Comparison of ENCODE assay signal across 13 cellular contexts in genomic region chr1:82299680-82300079, GRCh38.
DNase-seq lines count a peak whose midpoint lies in the region; TF ChIP-seq lines count a peak whose summit lies in the region.
"Had no signal": no experiment of that assay in that cellular context is flagged by ENCODE, and none has a peak within 500 bp of the region (broad histone marks: within the 10 kb centered on the region; RNA-seq: fewer than 3 reads in every experiment).

No MANE protein-coding gene starts in this region.

- no peaks in the 10 kb centered on the region for H3K79me2 ChIP-seq in trophoblast cell (ENCODE audit: control insufficient read depth, insufficient read depth, low read length, poor library complexity)

- H3K4me1 ChIP-seq in tibial artery (peaks cover 0 to 23% (median 0%) of the 10 kb centered on the region in 4 donors), trophoblast cell (ENCODE audit: control insufficient read depth in 1 of 2, insufficient read depth in 2 of 2, low read length in 2 of 2) (no peaks in the 10 kb centered on the region)
- H3K4me1 ChIP-seq: HAP-1 had no signal

- no peak overlapping the region for H2BK5ac ChIP-seq in trophoblast cell (ENCODE audit: low read depth, low read length, poor library complexity)

- H2BK12ac ChIP-seq in trophoblast cell (ENCODE audit: low read length), result no peak overlapping the region

- no peaks in the 10 kb centered on the region for H3K9me3 ChIP-seq in tibial artery
- no peaks in the 10 kb centered on the region for H3K9me3 ChIP-seq in trophoblast cell (ENCODE audit: insufficient read depth, low read depth, low read length)
- H3K9me3 ChIP-seq: HAP-1 had no signal

- no peaks in the 10 kb centered on the region for H3K27me3 Mint-ChIP-seq in osteocyte (ENCODE audit: unreplicated experiment)
- H3K27me3 Mint-ChIP-seq: B cell; CD4-positive, alpha-beta memory T cell had no signal

- H4K91ac ChIP-seq in trophoblast cell (ENCODE audit: low read depth, low read length), result no peak overlapping the region

- H3K23ac ChIP-seq in trophoblast cell (ENCODE audit: low read length), result no peak overlapping the region

- no peak overlapping the region for H3K9ac ChIP-seq in trophoblast cell (ENCODE audit: low read length)

- no peak overlapping the region for H2AK5ac ChIP-seq in trophoblast cell (ENCODE audit: low read length)

- H3K27ac Mint-ChIP-seq in osteocyte (ENCODE audit: unreplicated experiment), result no peak overlapping the region
- H3K27ac Mint-ChIP-seq: B cell; CD4-positive, alpha-beta memory T cell had no signal

- H3K14ac ChIP-seq in trophoblast cell (ENCODE audit: low read length), result no peak overlapping the region

- H3K4me3 Mint-ChIP-seq in osteocyte (ENCODE audit: unreplicated experiment), result no peak overlapping the region
- H3K4me3 Mint-ChIP-seq: B cell; CD4-positive, alpha-beta memory T cell had no signal

- DNase-seq in Ammon's horn (ENCODE audit: low spot score) (peak; percentile 16), fibroblast of gingiva (ENCODE audit: low read depth) (peak; percentile 42), medulla oblongata (ENCODE audit: extremely low spot score) (peak; percentile 33), tibial artery (no peak), trophoblast cell (no peak), NCI-H774 (lab: John Stamatoyannopoulos, UW) (no peak), osteocyte (ENCODE audit: extremely low spot score, unreplicated experiment) (no peak)
- DNase-seq: ACHN; CD4-positive, alpha-beta memory T cell; DMS79 had no signal

- no peaks in the 10 kb centered on the region for H3K27me3 ChIP-seq in tibial artery
- H3K27me3 ChIP-seq in trophoblast cell (ENCODE audit: insufficient read depth, low read length), result no peaks in the 10 kb centered on the region

- WGBS in trophoblast cell (ENCODE audit: extremely low coverage, insufficient coverage, insufficient read length), result no CpG with 5 or more reads among the region's 2 CpGs

- intact Hi-C loops in tibial artery (cut with DNase I; ENCODE audit: low total_unique reads), result no loop called here

- H3K4me2 ChIP-seq in trophoblast cell (ENCODE audit: low read length), result no peak overlapping the region

- H3K27ac ChIP-seq in tibial artery (peak overlapping the region; percentile 46 to 48), trophoblast cell (ENCODE audit: low read depth, low read length) (no peak overlapping the region)
- H3K27ac ChIP-seq: C4-2B had no signal

- H4K12ac ChIP-seq in trophoblast cell (ENCODE audit: low read depth, low read length), result no peak overlapping the region

- H2AFZ ChIP-seq in trophoblast cell (ENCODE audit: insufficient read depth, low read length, poor library complexity), result no peak overlapping the region

- H3K4ac ChIP-seq in trophoblast cell (ENCODE audit: low read depth, low read length), result no peak overlapping the region

- no peak overlapping the region for H3K18ac ChIP-seq in trophoblast cell (ENCODE audit: low read length)

- H3K4me3 ChIP-seq in tibial artery (no peak overlapping the region), trophoblast cell (ENCODE audit: low read depth, low read length) (no peak overlapping the region)
- H3K4me3 ChIP-seq: HAP-1 had no signal

- H3K36me3 ChIP-seq in tibial artery (no peaks in the 10 kb centered on the region), trophoblast cell (ENCODE audit: control insufficient read depth in 1 of 2, insufficient read depth in 2 of 2, low read length in 2 of 2) (no peaks in the 10 kb centered on the region)
- H3K36me3 ChIP-seq: HAP-1 had no signal

- TF ChIP-seq CTCF in tibial artery (IDR thresholded peaks at IDR 0.05) (no peak), osteocyte (IDR thresholded peaks at IDR 0.05) (no peak)

- no peak overlapping the region for H4K8ac ChIP-seq in trophoblast cell (ENCODE audit: low read depth, low read length)

- H3K79me1 ChIP-seq in trophoblast cell (ENCODE audit: low read length), result no peaks in the 10 kb centered on the region

- peaks cover 7% of the 10 kb centered on the region for H3K9me3 Mint-ChIP-seq in osteocyte (ENCODE audit: unreplicated experiment)

- no peak overlapping the region for H2BK120ac ChIP-seq in trophoblast cell (ENCODE audit: insufficient read depth, low read length, poor library complexity)

- H3K4me1 Mint-ChIP-seq in osteocyte (ENCODE audit: unreplicated experiment), result peaks cover 4% of the 10 kb centered on the region
- H3K4me1 Mint-ChIP-seq: B cell; CD4-positive, alpha-beta memory T cell had no signal

- no peaks in the 10 kb centered on the region for H3K36me3 Mint-ChIP-seq in osteocyte (ENCODE audit: unreplicated experiment)
- H3K36me3 Mint-ChIP-seq: CD4-positive, alpha-beta memory T cell had no signal

Comparison
In these comparisons a context has a peak if more than half of its experiments do, and no peak if none do; other contexts are left out.
1. DNase-seq: peak in Ammon's horn (single experiment), fibroblast of gingiva (single experiment) and medulla oblongata (single experiment); none in tibial artery (0 of 2), trophoblast cell (0 of 2), NCI-H774 (single experiment) and osteocyte (single experiment).